ENCODE assay signal across 10 cellular contexts in genomic region chr2:197179744-197180498, GRCh38.
DNase-seq lines count a peak whose midpoint lies in the region; ATAC-seq and TF ChIP-seq lines count a peak whose summit lies in the region.
"Had no signal": no experiment of that assay in that cellular context is flagged by ENCODE, and none has a peak within 500 bp of the region (broad histone marks: within the 10 kb centered on the region; RNA-seq: fewer than 3 reads in every experiment).

No MANE protein-coding gene starts in this region.

- in situ Hi-C loops in HAP-1 (cut with MboI; ENCODE audit: low sequenced_read_pairs) = no loop called here

- CTCF ChIA-PET in activated CD8-positive, alpha-beta T cell treated with anti-CD3 and anti-CD28 coated beads for 36 hours (lab: Charles Lee) = interaction anchor here (1.2 to 6.1 kb wide), 7 partner anchors 8 to 66 kb away, joined by 5 to 31 read pairs (median 10); no protein-coding TSS in a partner anchor
- CTCF ChIA-PET in activated CD8-positive, alpha-beta T cell treated with anti-CD3 and anti-CD28 coated beads, Interleukin-2, amount 10 ng/mL, durations not matched to agents 7 days and 5 days (lab: Charles Lee) = interaction anchor here (1.1 to 4.6 kb wide), 4 partner anchors 9 to 67 kb away, joined by 3 to 27 read pairs (median 17); no protein-coding TSS in a partner anchor

- H3K4me3 Mint-ChIP-seq in activated CD8-positive, alpha-beta T cell treated with anti-CD3 and anti-CD28 coated beads for 36 hours = no peak overlapping the region
- H3K4me3 Mint-ChIP-seq in activated CD8-positive, alpha-beta T cell treated with anti-CD3 and anti-CD28 coated beads, Interleukin-2, amount 10 ng/mL, durations not matched to agents 7 days and 5 days = no peak overlapping the region
- H3K4me3 Mint-ChIP-seq in immature natural killer cell = no peak overlapping the region

- no peak for TF ChIP-seq CTCF in activated CD8-positive, alpha-beta T cell treated with anti-CD3 and anti-CD28 coated beads for 36 hours (IDR thresholded peaks at IDR 0.05)

- no peaks in the 10 kb centered on the region for H3K27me3 Mint-ChIP-seq in activated CD8-positive, alpha-beta T cell treated with anti-CD3 and anti-CD28 coated beads for 36 hours
- no peaks in the 10 kb centered on the region for H3K27me3 Mint-ChIP-seq in activated CD8-positive, alpha-beta T cell treated with anti-CD3 and anti-CD28 coated beads, Interleukin-2, amount 10 ng/mL, durations not matched to agents 7 days and 5 days (ENCODE audit: low read depth)
- peaks cover 0 to 1% (median 0%) of the 10 kb centered on the region in 3 donors for H3K27me3 Mint-ChIP-seq in immature natural killer cell (ENCODE audit: low read depth in 3 of 3)

- H3K9me3 Mint-ChIP-seq in activated CD8-positive, alpha-beta T cell treated with anti-CD3 and anti-CD28 coated beads for 36 hours = no peaks in the 10 kb centered on the region
- H3K9me3 Mint-ChIP-seq in activated CD8-positive, alpha-beta T cell treated with anti-CD3 and anti-CD28 coated beads, Interleukin-2, amount 10 ng/mL, durations not matched to agents 7 days and 5 days (ENCODE audit: insufficient read depth) = no peaks in the 10 kb centered on the region
- H3K9me3 Mint-ChIP-seq in immature natural killer cell = no peaks in the 10 kb centered on the region

- peaks cover 67% of the 10 kb centered on the region for H3K4me1 Mint-ChIP-seq in activated CD8-positive, alpha-beta T cell treated with anti-CD3 and anti-CD28 coated beads for 36 hours (ENCODE audit: low read depth)
- peaks cover 36% of the 10 kb centered on the region for H3K4me1 Mint-ChIP-seq in activated CD8-positive, alpha-beta T cell treated with anti-CD3 and anti-CD28 coated beads, Interleukin-2, amount 10 ng/mL, durations not matched to agents 7 days and 5 days (ENCODE audit: low read depth)
- H3K4me1 Mint-ChIP-seq in immature natural killer cell = peaks cover 67 to 86% of the 10 kb centered on the region in 2 donors

- ATAC-seq in activated CD8-positive, alpha-beta T cell treated with anti-CD3 and anti-CD28 coated beads for 36 hours = no peak
- no peak for ATAC-seq in activated CD8-positive, alpha-beta T cell treated with anti-CD3 and anti-CD28 coated beads, Interleukin-2, amount 10 ng/mL, durations not matched to agents 7 days and 5 days
- ATAC-seq: A549 had no signal

- peaks cover 2% of the 10 kb centered on the region; the same call in 1 of the 2 replicates for H3K27me3 ChIP-seq in HAP-1 (ENCODE audit: low read depth)

- H3K36me3 ChIP-seq in HAP-1 (replicated peaks) = no peaks in the 10 kb centered on the region

- H3K9me3 ChIP-seq in HAP-1 = no peaks in the 10 kb centered on the region
- H3K9me3 ChIP-seq: A549 had no signal

- no peaks in the 10 kb centered on the region for H3K4me1 ChIP-seq in HAP-1

- intact Hi-C loops in activated CD8-positive, alpha-beta T cell treated with anti-CD3 and anti-CD28 coated beads for 36 hours (cut with micrococcal nuclease) = no loop called here

- POLR2A ChIA-PET in activated CD8-positive, alpha-beta T cell treated with anti-CD3 and anti-CD28 coated beads for 36 hours (lab: Charles Lee) = no interaction called here
- POLR2A ChIA-PET in activated CD8-positive, alpha-beta T cell treated with anti-CD3 and anti-CD28 coated beads, Interleukin-2, amount 10 ng/mL, durations not matched to agents 7 days and 5 days (lab: Charles Lee) = interaction anchor here (0.6 kb wide), 1 partner anchor 76 kb away, joined by 3 read pairs; no protein-coding TSS in a partner anchor

- no peak overlapping the region for H3K4me3 ChIP-seq in HAP-1
- H3K4me3 ChIP-seq: A549 had no signal

- peak overlapping the region; percentile 26 for H3K27ac Mint-ChIP-seq in activated CD8-positive, alpha-beta T cell treated with anti-CD3 and anti-CD28 coated beads for 36 hours
- H3K27ac Mint-ChIP-seq in activated CD8-positive, alpha-beta T cell treated with anti-CD3 and anti-CD28 coated beads, Interleukin-2, amount 10 ng/mL, durations not matched to agents 7 days and 5 days = no peak overlapping the region
- peak overlapping the region; percentile 3 to 72 (median 56) for H3K27ac Mint-ChIP-seq in immature natural killer cell

- H3K36me3 Mint-ChIP-seq in activated CD8-positive, alpha-beta T cell treated with anti-CD3 and anti-CD28 coated beads for 36 hours (ENCODE audit: low read depth) = peaks cover 56% of the 10 kb centered on the region
- peaks cover 60% of the 10 kb centered on the region for H3K36me3 Mint-ChIP-seq in activated CD8-positive, alpha-beta T cell treated with anti-CD3 and anti-CD28 coated beads, Interleukin-2, amount 10 ng/mL, durations not matched to agents 7 days and 5 days (ENCODE audit: low read depth)
- H3K36me3 Mint-ChIP-seq in immature natural killer cell = peaks cover 3 to 10% (median 3%) of the 10 kb centered on the region in 3 donors

- DNase-seq in activated CD8-positive, alpha-beta T cell treated with anti-CD3 and anti-CD28 coated beads for 36 hours = no peak
- DNase-seq in activated CD8-positive, alpha-beta T cell treated with anti-CD3 and anti-CD28 coated beads, Interleukin-2, amount 10 ng/mL, durations not matched to agents 7 days and 5 days = no peak
- DNase-seq in astrocyte of the hippocampus (ENCODE audit: low read depth, low spot score) (peak; percentile 65), immature natural killer cell (no peak), stromal cell of bone marrow (ENCODE audit: low read depth) (peak; percentile 67), HAP-1 (ENCODE audit: low spot score in 2 of 2) (no peak), nucleus accumbens (lab: John Stamatoyannopoulos, UW) (no peak), NAMALWA (ENCODE audit: low spot score) (no peak)
- DNase-seq: activated naive CD4-positive, alpha-beta T cell treated with anti-CD3 and anti-CD28 coated beads, Interleukin-2, amount 50 U/mL, for 16 hours had no signal

Comparison
In these comparisons a context has a peak if more than half of its experiments do, and no peak if none do; other contexts are left out.
1. DNase-seq: peak in astrocyte of the hippocampus (single experiment) and stromal cell of bone marrow (single experiment); none in activated CD8-positive, alpha-beta T cell treated with anti-CD3 and anti-CD28 coated beads for 36 hours (single experiment), activated CD8-positive, alpha-beta T cell treated with anti-CD3 and anti-CD28 coated beads, Interleukin-2, amount 10 ng/mL, durations not matched to agents 7 days and 5 days (single experiment), immature natural killer cell (0 of 3), HAP-1 (0 of 2), nucleus accumbens (0 of 56) and NAMALWA (single experiment).